Comparison of ENCODE assay signal across 19 cellular contexts in genomic region chr17:50046179-50046578, GRCh38. TPM values are rescaled to one million over a fixed set of nuclear protein-coding genes. Genes with fewer than 3 reads are reported as not detected.
DNase-seq lines count a peak whose midpoint lies in the region; ATAC-seq, FAIRE-seq and TF ChIP-seq lines count a peak whose summit lies in the region.
"Had no signal": no experiment of that assay in that cellular context is flagged by ENCODE, and none has a peak within 500 bp of the region (broad histone marks: within the 10 kb centered on the region; RNA-seq: fewer than 3 reads in every experiment).

No MANE protein-coding gene starts in this region.

- intact Hi-C loops in HepG2 (cut with micrococcal nuclease; ENCODE audit: unreplicated experiment) = no loop called here

- H4K20me1 ChIP-seq in SK-N-SH (ENCODE audit: insufficient read depth) (no peaks in the 10 kb centered on the region), HepG2 (ENCODE audit: insufficient read depth, low read length) (no peaks in the 10 kb centered on the region)

- TF ChIP-seq CTCF in SK-N-SH (IDR thresholded peaks at IDR 0.05) = no peak
- TF ChIP-seq CTCF in HEK293 (tag by site-specific recombination; IDR thresholded peaks at IDR 0.05) = no peak
- TF ChIP-seq CTCF in RWPE1 (conservative IDR thresholded peaks at IDR 0.05; ENCODE audit: low read depth) = no peak
- no peak for TF ChIP-seq CTCF in HepG2 (CRISPR knock-in tag; IDR thresholded peaks at IDR 0.05)

- H3K4me3 ChIP-seq in SK-N-SH (ENCODE audit: low read depth in 2 of 2, low read length in 1 of 2) = no peak overlapping the region
- H3K4me3 ChIP-seq in HEK293 (ENCODE audit: low read depth, low read length) = no peak overlapping the region
- H3K4me3 ChIP-seq in HepG2 (replicated peaks in 1 of 3; ENCODE audit: insufficient read depth in 1 of 3, low read depth in 2 of 3, low read length in 3 of 3) = no peak overlapping the region

- H3K9me2 ChIP-seq in SK-N-SH = no peaks in the 10 kb centered on the region

- H3K36me3 ChIP-seq in SK-N-SH (replicated peaks in 1 of 2; ENCODE audit: control insufficient read depth in 1 of 2, insufficient read depth in 2 of 2, low read length in 1 of 2) (no peaks in the 10 kb centered on the region), HEK293 (ENCODE audit: control insufficient read depth in 2 of 2, insufficient read depth in 1 of 2, low read length in 2 of 2) (no peaks in the 10 kb centered on the region), HepG2 (replicated peaks in 1 of 2; ENCODE audit: control insufficient read depth in 1 of 2, insufficient read depth in 2 of 2, low read length in 2 of 2) (no peaks in the 10 kb centered on the region)

- H2AFZ ChIP-seq in SK-N-SH (ENCODE audit: low read depth) = no peak overlapping the region
- no peak overlapping the region for H2AFZ ChIP-seq in HepG2 (ENCODE audit: low read length)

- peaks cover 46% of the 10 kb centered on the region for H3F3A ChIP-seq in SK-N-SH (replicated peaks; ENCODE audit: insufficient read depth)

- TF ChIP-seq RAD21 in SK-N-SH (IDR thresholded peaks at IDR 0.05; ENCODE audit: low read length) = no peak
- no peak for TF ChIP-seq RAD21 in HepG2 (CRISPR knock-in tag; IDR thresholded peaks at IDR 0.05)

- in situ Hi-C loops in HepG2 (cut with HindIII; ENCODE audit: extremely low pct_ligation_motif_present, low pct_unique_long_range_greater_than_20kb) = no loop called here

- peaks cover 6% of the 10 kb centered on the region; the same call in 1 of the 2 replicates for H3K79me2 ChIP-seq in SK-N-SH (ENCODE audit: insufficient read depth)
- H3K79me2 ChIP-seq in HepG2 (ENCODE audit: insufficient read depth, low read length) = no peaks in the 10 kb centered on the region

- DNase-seq in SK-N-SH (no peak), RWPE1 (ENCODE audit: low spot score) (no peak), HepG2 (ENCODE audit: low spot score) (no peak), NCI-H2196 (lab: John Stamatoyannopoulos, UW; ENCODE audit: unreplicated experiment) (no peak)
- no peak for DNase-seq in activated naive CD4-positive, alpha-beta T cell (lab: John Stamatoyannopoulos, UW)
- DNase-seq: C1 segment of cervical spinal cord; NCI-H1417; NCI-H187 treated with DMSO at 0.1 percent for 48 hours; NCI-H510A treated with DMSO at 0.1 percent for 48 hours; NK-92 treated with Interleukin-12 subunit alpha and Interleukin-12 subunit beta, amount 100 ng/mL, for 24 hours had no signal

- POLR2A ChIA-PET in SK-N-SH (lab: Yijun Ruan, JAX) (no interaction called here), HEK293 (lab: Yijun Ruan, JAX) (interaction anchor here (1.1 kb wide), 1 partner anchor 9 kb away, joined by 3 read pairs; no protein-coding TSS in a partner anchor), RWPE1 (lab: Yijun Ruan, JAX; ENCODE audit: low non-redundant PET) (interaction anchor here (0.6 kb wide), 1 partner anchor 8 kb away, joined by 3 read pairs; no protein-coding TSS in a partner anchor), HepG2 (lab: Yijun Ruan, JAX) (no interaction called here)

- no peak for FAIRE-seq in HepG2 (lab: Jason Lieb, UNC)
- FAIRE-seq: A204.1, GM12892 had no signal

- H3K9ac ChIP-seq in SK-N-SH = no peak overlapping the region
- H3K9ac ChIP-seq in HepG2 (ENCODE audit: insufficient read depth, low read depth, low read length) = no peak overlapping the region

- H3K4me2 ChIP-seq in SK-N-SH = peak overlapping the region; percentile 67; the same call in 1 of the 2 replicates
- no peak overlapping the region for H3K4me2 ChIP-seq in HepG2 (ENCODE audit: low read depth, low read length)

- ATAC-seq in SK-N-SH treated with all-trans-retinoic acid at 6 μM for 48 hours (no peak), HepG2 (no peak), GM18907 (IDR thresholded peaks at IDR 0.05; ENCODE audit: unreplicated experiment) (no peak)

- TF ChIP-seq EP300 in SK-N-SH (IDR thresholded peaks at IDR 0.05; ENCODE audit: borderline replicate concordance in 1 of 2, low read depth in 1 of 2, low read length in 1 of 2) (no peak), HepG2 (IDR thresholded peaks at IDR 0.05; ENCODE audit: low read depth in 2 of 2, low read length in 2 of 2) (no peak), HepG2 (CRISPR knock-in tag; IDR thresholded peaks at IDR 0.05; ENCODE audit: borderline replicate concordance) (no peak)

- H3K27me3 ChIP-seq in SK-N-SH (ENCODE audit: insufficient read depth) (no peaks in the 10 kb centered on the region), HepG2 (ENCODE audit: control insufficient read depth in 1 of 2, insufficient read depth in 2 of 2, low read length in 2 of 2) (peaks cover 4 to 16% of the 10 kb centered on the region in 2 experiments; a peak in 2 of 5 replicates)

- TF ChIP-seq POLR2A in HepG2 (IDR thresholded peaks at IDR 0.05; ENCODE audit: insufficient read depth in 1 of 2, low read depth in 2 of 2, low read length in 2 of 2) = no peak

- no TSS peak for BruUV-seq in HepG2 (replicated peaks; lab: Mats Ljungman, UMichigan)

- H3K27ac ChIP-seq in SK-N-SH (ENCODE audit: low read depth in 2 of 2, low read length in 1 of 2) = peak overlapping the region in 1 of 2 experiments; percentile 100; a peak in 1 of 4 replicates
- H3K27ac ChIP-seq in HEK293 (ENCODE audit: extremely low read depth, low read depth, low read length) = no peak overlapping the region
- peak overlapping the region; percentile 100 for H3K27ac ChIP-seq in RWPE1
- no peak overlapping the region for H3K27ac ChIP-seq in HepG2 (ENCODE audit: extremely low read length, insufficient read depth, low read length)

- H3K9me3 ChIP-seq in SK-N-SH (no peaks in the 10 kb centered on the region), HEK293 (ENCODE audit: control insufficient read depth, insufficient read depth, low read depth, low read length) (no peaks in the 10 kb centered on the region), HepG2 (ENCODE audit: low read length) (no peaks in the 10 kb centered on the region)

- WGBS in SK-N-SH (ENCODE audit: low lambda C conversion rate) = 78% methylated on average over 2 of the region's 2 CpGs
- WGBS in HepG2 (ENCODE audit: low lambda C conversion rate) = 45% methylated on average over 2 of the region's 2 CpGs

- H3K4me1 ChIP-seq in SK-N-SH (ENCODE audit: control insufficient read depth in 1 of 2, insufficient read depth in 2 of 2, low read depth in 1 of 2, low read length in 1 of 2) = peaks cover 16 to 49% of the 10 kb centered on the region in 2 experiments; a peak in 3 of 4 replicates
- H3K4me1 ChIP-seq in HEK293 (ENCODE audit: control insufficient read depth, insufficient read depth, low read length) = peaks cover 7% of the 10 kb centered on the region; the same call in 1 of the 2 replicates
- H3K4me1 ChIP-seq in HepG2 (ENCODE audit: insufficient read depth, low read length) = no peaks in the 10 kb centered on the region

- CTCF ChIA-PET in SK-N-SH (lab: Yijun Ruan, JAX) = interaction anchor here (0.9 to 6.4 kb wide), 9 partner anchors 10 to 56 kb away, joined by 3 to 52 read pairs (median 7); partner anchors contain the start of gene ITGA3
- CTCF ChIA-PET in HEK293 (lab: Yijun Ruan, JAX) = interaction anchor here (0.6 to 1.4 kb wide), 7 partner anchors 10 to 48 kb away, joined by 3 to 8 read pairs (median 4); partner anchors contain the start of gene ITGA3
- CTCF ChIA-PET in RWPE1 (lab: Yijun Ruan, JAX) = interaction anchor here (0.7 kb wide), 1 partner anchor 13 kb away, joined by 4 read pairs; no protein-coding TSS in a partner anchor
- CTCF ChIA-PET in HepG2 (lab: Yijun Ruan, JAX; ENCODE audit: low intra/inter-chr PET ratio, low total read pairs) = no interaction called here

RNA-seq across cellular contexts. Expression of gene ITGA3, which starts 9.7 kb away (rescaled TPM):
- polyA plus RNA-seq in SK-N-SH (2012; rRNA removed) (543 and 766 TPM in 2 replicates), HepG2 (2011; rRNA removed) (0.48 and 0.59 TPM in 2 replicates)
- polyA plus RNA-seq in SK-N-SH (2012; cell fraction: cytosol; rRNA removed) = 239 and 423 TPM in 2 replicates
- 1,445 and 1,576 TPM in 2 replicates for polyA plus RNA-seq in SK-N-SH (2012; cell fraction: nucleus; rRNA removed)
- 0.69 and 0.77 TPM in 2 replicates for total RNA-seq in HepG2 (2016; rRNA removed; fragmentation: Illumina TruSeq; extraction: Trizol)
- total RNA-seq in HepG2 (2016; cell fraction: cytosol; rRNA removed; fragmentation: Illumina TruSeq; extraction: Trizol; ENCODE audit: low read depth) = 1.5 and 1.9 TPM in 2 replicates
- 0.48 and 1.1 TPM in 2 replicates for total RNA-seq in HepG2 (2016; cell fraction: insoluble cytoplasmic fraction; rRNA removed; fragmentation: Illumina TruSeq; extraction: Trizol)
- 0.28 and 0.62 TPM in 2 replicates for total RNA-seq in HepG2 (2016; cell fraction: membrane; rRNA removed; fragmentation: Illumina TruSeq; extraction: Trizol)
- 1.3 and 1.8 TPM in 2 replicates for total RNA-seq in HepG2 (2016; cell fraction: nucleus; rRNA removed; fragmentation: Illumina TruSeq; extraction: Trizol)
- 0.33 and 0.78 TPM in 2 replicates for polyA plus RNA-seq in HepG2 (2011; cell fraction: cytosol; rRNA removed)
- 2.6 and 3.3 TPM in 2 replicates for polyA plus RNA-seq in HepG2 (2011; cell fraction: nucleus; rRNA removed)
- polyA plus RNA-seq in HepG2 (2012) = 0.27 and 0.32 TPM in 2 replicates
- 0.51 and 0.57 TPM in 2 replicates for polyA plus RNA-seq in HepG2 (2016; cell fraction: cytosol; fragmentation: Illumina TruSeq; extraction: Trizol; ENCODE audit: low read depth)
- 0.52 and 0.82 TPM in 2 replicates for polyA plus RNA-seq in HepG2 (2016; cell fraction: insoluble cytoplasmic fraction; fragmentation: Illumina TruSeq; extraction: Trizol; ENCODE audit: low read depth)
- polyA plus RNA-seq in HepG2 (2016; cell fraction: membrane; fragmentation: Illumina TruSeq; extraction: Trizol; ENCODE audit: low read depth) = 0.30 and 0.48 TPM in 2 replicates
- polyA plus RNA-seq in HepG2 (2016; cell fraction: nucleus; fragmentation: Illumina TruSeq; extraction: Trizol; ENCODE audit: insufficient read depth, low read depth) = 1.3 and 2.2 TPM in 2 replicates
- polyA minus RNA-seq in HepG2 (2011; rRNA and poly(A)+ RNA removed; ENCODE audit: low replicate concordance) = 1.4 and 198 TPM in 2 replicates
- 2.9 and 6.2 TPM in 2 replicates for polyA minus RNA-seq in HepG2 (2011; cell fraction: cytosol; rRNA and poly(A)+ RNA removed)
- polyA minus RNA-seq in HepG2 (2011; cell fraction: nucleus; rRNA and poly(A)+ RNA removed) = 1.1 and 2.8 TPM in 2 replicates

RNA-seq across cellular contexts. Expression of gene PDK2, which starts 49.0 kb away (rescaled TPM):
- polyA plus RNA-seq in SK-N-SH (2012; rRNA removed) = 96.1 and 124 TPM in 2 replicates
- 41.5 and 62.1 TPM in 2 replicates for polyA plus RNA-seq in SK-N-SH (2012; cell fraction: cytosol; rRNA removed)
- polyA plus RNA-seq in SK-N-SH (2012; cell fraction: nucleus; rRNA removed) = 123 and 147 TPM in 2 replicates
- total RNA-seq in HepG2 (2016; rRNA removed; fragmentation: Illumina TruSeq; extraction: Trizol) = 18.5 and 19.2 TPM in 2 replicates
- total RNA-seq in HepG2 (2016; cell fraction: cytosol; rRNA removed; fragmentation: Illumina TruSeq; extraction: Trizol; ENCODE audit: low read depth) = 6.4 and 13.9 TPM in 2 replicates
- 16.2 and 19.8 TPM in 2 replicates for total RNA-seq in HepG2 (2016; cell fraction: insoluble cytoplasmic fraction; rRNA removed; fragmentation: Illumina TruSeq; extraction: Trizol)
- total RNA-seq in HepG2 (2016; cell fraction: membrane; rRNA removed; fragmentation: Illumina TruSeq; extraction: Trizol) = 10.9 and 11.9 TPM in 2 replicates
- total RNA-seq in HepG2 (2016; cell fraction: nucleus; rRNA removed; fragmentation: Illumina TruSeq; extraction: Trizol) = 10.9 and 12.5 TPM in 2 replicates
- 59.7 and 66.6 TPM in 2 replicates for polyA plus RNA-seq in HepG2 (2011; rRNA removed)
- 33.2 and 46.3 TPM in 2 replicates for polyA plus RNA-seq in HepG2 (2011; cell fraction: cytosol; rRNA removed)
- 86.5 and 102 TPM in 2 replicates for polyA plus RNA-seq in HepG2 (2011; cell fraction: nucleus; rRNA removed)
- polyA plus RNA-seq in HepG2 (2012) = 17.2 and 27.4 TPM in 2 replicates
- polyA plus RNA-seq in HepG2 (2016; cell fraction: cytosol; fragmentation: Illumina TruSeq; extraction: Trizol; ENCODE audit: low read depth) = 9.3 and 10.8 TPM in 2 replicates
- 22.3 and 32.8 TPM in 2 replicates for polyA plus RNA-seq in HepG2 (2016; cell fraction: insoluble cytoplasmic fraction; fragmentation: Illumina TruSeq; extraction: Trizol; ENCODE audit: low read depth)
- 12.0 and 14.3 TPM in 2 replicates for polyA plus RNA-seq in HepG2 (2016; cell fraction: membrane; fragmentation: Illumina TruSeq; extraction: Trizol; ENCODE audit: low read depth)
- polyA plus RNA-seq in HepG2 (2016; cell fraction: nucleus; fragmentation: Illumina TruSeq; extraction: Trizol; ENCODE audit: insufficient read depth, low read depth) = 21.9 and 24.6 TPM in 2 replicates
- polyA minus RNA-seq in HepG2 (2011; rRNA and poly(A)+ RNA removed; ENCODE audit: low replicate concordance) = 111 and 113 TPM in 2 replicates
- polyA minus RNA-seq in HepG2 (2011; cell fraction: cytosol; rRNA and poly(A)+ RNA removed) = 22.7 and 28.5 TPM in 2 replicates
- 44.5 and 48.7 TPM in 2 replicates for polyA minus RNA-seq in HepG2 (2011; cell fraction: nucleus; rRNA and poly(A)+ RNA removed)

RNA-seq across cellular contexts. Expression of gene DLX3, which starts 51.2 kb away (rescaled TPM):
- polyA plus RNA-seq in SK-N-SH (2012; rRNA removed) = not detected in 2 replicates
- polyA plus RNA-seq in SK-N-SH (2012; cell fraction: cytosol; rRNA removed) = not detected in 2 replicates
- not detected in 2 replicates for polyA plus RNA-seq in SK-N-SH (2012; cell fraction: nucleus; rRNA removed)
- not detected in 2 replicates for total RNA-seq in HepG2 (2016; rRNA removed; fragmentation: Illumina TruSeq; extraction: Trizol)
- total RNA-seq in HepG2 (2016; cell fraction: cytosol; rRNA removed; fragmentation: Illumina TruSeq; extraction: Trizol; ENCODE audit: low read depth) = not detected in 2 replicates
- total RNA-seq in HepG2 (2016; cell fraction: insoluble cytoplasmic fraction; rRNA removed; fragmentation: Illumina TruSeq; extraction: Trizol) = not detected in 2 replicates
- not detected in 2 replicates for total RNA-seq in HepG2 (2016; cell fraction: membrane; rRNA removed; fragmentation: Illumina TruSeq; extraction: Trizol)
- not detected in 2 replicates for total RNA-seq in HepG2 (2016; cell fraction: nucleus; rRNA removed; fragmentation: Illumina TruSeq; extraction: Trizol)
- 0.03 and 0.05 TPM in 2 replicates for polyA plus RNA-seq in HepG2 (2011; rRNA removed)
- polyA plus RNA-seq in HepG2 (2011; cell fraction: cytosol; rRNA removed) = not detected in 2 replicates
- 0.05 and 0.23 TPM in 2 replicates for polyA plus RNA-seq in HepG2 (2011; cell fraction: nucleus; rRNA removed)
- polyA plus RNA-seq in HepG2 (2012) = not detected in 2 replicates
- polyA plus RNA-seq in HepG2 (2016; cell fraction: cytosol; fragmentation: Illumina TruSeq; extraction: Trizol; ENCODE audit: low read depth) = not detected in 2 replicates
- 0.09 TPM in 1 of 2 replicates, not detected in the other for polyA plus RNA-seq in HepG2 (2016; cell fraction: insoluble cytoplasmic fraction; fragmentation: Illumina TruSeq; extraction: Trizol; ENCODE audit: low read depth)
- polyA plus RNA-seq in HepG2 (2016; cell fraction: membrane; fragmentation: Illumina TruSeq; extraction: Trizol; ENCODE audit: low read depth) = not detected in 2 replicates
- not detected in 2 replicates for polyA plus RNA-seq in HepG2 (2016; cell fraction: nucleus; fragmentation: Illumina TruSeq; extraction: Trizol; ENCODE audit: insufficient read depth, low read depth)
- 0.65 TPM in 1 of 2 replicates, not detected in the other for polyA minus RNA-seq in HepG2 (2011; rRNA and poly(A)+ RNA removed; ENCODE audit: low replicate concordance)
- polyA minus RNA-seq in HepG2 (2011; cell fraction: cytosol; rRNA and poly(A)+ RNA removed) = not detected in 2 replicates
- not detected in 2 replicates for polyA minus RNA-seq in HepG2 (2011; cell fraction: nucleus; rRNA and poly(A)+ RNA removed)
- total RNA-seq: HT-29, OCI-LY7, SK-MEL-5 had no signal
- polyA plus RNA-seq: IgD-negative memory B cell had no signal

Comparison
In these comparisons a context has a peak if more than half of its experiments do, and no peak if none do; other contexts are left out.
1. RNA of gene ITGA3, which starts 9.7 kb away (polyA plus RNA-seq): 239 to 1,576 TPM in SK-N-SH; 0.27 to 3.3 TPM in HepG2; every median in the first group is over 10 times any median in the second.
2. POLR2A ChIA-PET loops: an anchor here in HEK293 (1.1 kb wide) and RWPE1 (0.6 kb wide); none called in SK-N-SH and HepG2.